Comparison of ENCODE assay signal across 33 cellular contexts in the genomic region with DNA sequence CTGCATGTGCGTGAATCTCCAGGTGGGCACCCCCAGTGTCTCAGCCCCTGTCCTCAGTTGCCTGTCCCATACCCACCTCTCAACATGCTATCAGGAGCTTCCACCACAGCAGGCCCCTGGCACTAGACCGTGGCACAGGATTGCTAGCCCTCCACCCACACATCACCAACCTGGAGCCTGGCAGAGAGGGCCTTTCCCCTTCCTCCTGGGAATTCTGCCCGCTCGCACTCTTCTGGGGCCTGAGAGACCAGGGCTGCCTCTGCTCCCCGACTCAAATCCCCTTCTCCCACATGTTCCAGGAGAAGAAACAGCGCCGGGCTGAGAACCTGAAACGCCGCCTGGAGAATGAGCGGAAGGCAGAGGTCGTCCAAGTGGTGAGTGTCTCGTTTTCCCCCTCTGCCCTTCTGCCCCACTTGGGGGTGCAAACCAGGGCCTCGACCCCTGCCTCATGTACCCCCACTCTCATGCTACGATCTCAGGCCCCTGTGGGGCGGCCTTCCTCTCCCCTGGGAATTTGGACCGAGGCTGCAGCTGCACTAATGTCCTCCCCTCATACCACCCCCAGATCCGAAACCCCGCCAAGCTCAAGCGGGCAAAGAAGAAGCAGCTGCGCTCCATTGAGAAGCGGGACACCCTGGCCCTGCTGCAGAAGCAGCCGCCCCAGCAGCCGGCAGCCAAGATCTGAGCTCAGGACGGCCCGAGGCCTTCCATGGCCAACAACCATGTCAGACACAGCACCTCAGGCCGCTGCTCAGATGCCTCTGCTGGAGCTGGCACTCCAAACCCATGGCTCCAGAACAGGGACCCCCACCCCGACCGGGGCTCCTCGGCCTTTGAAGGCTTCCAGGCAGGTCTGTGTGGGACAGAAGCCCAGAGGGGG. TPM values are rescaled to one million over a fixed set of nuclear protein-coding genes. Genes with fewer than 3 reads are reported as not detected.
"Had no signal": no experiment of that assay in that cellular context is flagged by ENCODE, and none has a peak within 500 bp of the region (broad histone marks: within the 10 kb centered on the region; RNA-seq: fewer than 3 reads in every experiment).

No MANE protein-coding gene starts in this region.

- H3K27me3 Mint-ChIP-seq: activated CD4-positive, alpha-beta T cell treated with anti-CD3 and anti-CD28 coated beads for 36 hours; activated CD8-positive, alpha-beta T cell treated with anti-CD3 and anti-CD28 coated beads for 36 hours; activated naive CD8-positive, alpha-beta T cell; activated T-cell treated with anti-CD3 and anti-CD28 coated beads, Interleukin-2, amount 50 U/mL, for 24 hours; effector memory CD8-positive, alpha-beta T cell had no signal

- H3K4me3 Mint-ChIP-seq: activated CD4-positive, alpha-beta T cell treated with anti-CD3 and anti-CD28 coated beads for 36 hours; activated CD8-positive, alpha-beta T cell treated with anti-CD3 and anti-CD28 coated beads for 36 hours; activated naive CD8-positive, alpha-beta T cell; activated T-cell treated with anti-CD3 and anti-CD28 coated beads, Interleukin-2, amount 50 U/mL, for 24 hours; activated T-cell treated with anti-CD3 and anti-CD28 coated beads, Interleukin-2, amount 50 U/mL, for 72 hours; effector memory CD8-positive, alpha-beta T cell had no signal

- H3K27me3 ChIP-seq: body of pancreas, gastrocnemius medialis, heart left ventricle had no signal

- H3K9me3 ChIP-seq: body of pancreas, esophagus muscularis mucosa, gastrocnemius medialis, heart left ventricle had no signal

- H3K27ac ChIP-seq: body of pancreas, esophagus muscularis mucosa, foreskin keratinocyte, heart left ventricle had no signal

- H3K9me3 Mint-ChIP-seq: activated CD8-positive, alpha-beta T cell treated with anti-CD3 and anti-CD28 coated beads for 36 hours; activated T-cell treated with anti-CD3 and anti-CD28 coated beads, Interleukin-2, amount 50 U/mL, for 24 hours; activated T-cell treated with anti-CD3 and anti-CD28 coated beads, Interleukin-2, amount 50 U/mL, for 72 hours; effector memory CD8-positive, alpha-beta T cell had no signal

- H3K27ac Mint-ChIP-seq: activated CD4-positive, alpha-beta T cell treated with anti-CD3 and anti-CD28 coated beads for 36 hours; activated CD8-positive, alpha-beta T cell treated with anti-CD3 and anti-CD28 coated beads for 36 hours; activated naive CD8-positive, alpha-beta T cell; activated T-cell treated with anti-CD3 and anti-CD28 coated beads, Interleukin-2, amount 50 U/mL, for 72 hours had no signal

- FAIRE-seq: colon had no signal

- ATAC-seq: activated CD4-positive, alpha-beta T cell treated with anti-CD3 and anti-CD28 coated beads for 36 hours; activated CD8-positive, alpha-beta T cell treated with anti-CD3 and anti-CD28 coated beads for 36 hours; activated T-cell treated with anti-CD3 and anti-CD28 coated beads, Interleukin-2, amount 50 U/mL, for 72 hours; body of pancreas; effector memory CD8-positive, alpha-beta T cell; foreskin keratinocyte; gastrocnemius medialis; heart left ventricle had no signal

- DNase-seq: activated CD4-positive, alpha-beta T cell treated with anti-CD3 and anti-CD28 coated beads for 36 hours; activated CD4-positive, alpha-beta T cell treated with anti-CD3 and anti-CD28 coated beads, Interleukin-2, amount 50 U/mL, for 1 hour; activated CD4-positive, alpha-beta T cell treated with anti-CD3 and anti-CD28 coated beads, Interleukin-2, amount 50 U/mL, for 48 hours; activated CD4-positive, CD25-positive, alpha-beta regulatory T cell; activated CD4-positive, CD25-positive, alpha-beta regulatory T cell treated with anti-CD3 and anti-CD28 coated beads, Interleukin-2, amount 50 U/mL, for 72 hours; activated CD8-positive, alpha-beta memory T cell treated with anti-CD3 and anti-CD28 coated beads for 24 hours; activated CD8-positive, alpha-beta memory T cell treated with anti-CD3 and anti-CD28 coated beads, Interleukin-2, amount 50 U/mL, for 4 hours; activated CD8-positive, alpha-beta T cell treated with anti-CD3 and anti-CD28 coated beads for 36 hours; activated effector memory CD4-positive, alpha-beta T cell treated with Interleukin-2 at 50 U/mL for 16 hours; activated gamma-delta T cell treated with Interleukin-2 at 50 U/mL for 16 hours; activated naive CD4-positive, alpha-beta T cell treated with anti-CD3 and anti-CD28 coated beads, Interleukin-2, amount 50 U/mL, for 16 hours; activated naive CD4-positive, alpha-beta T cell treated with Interleukin-2 at 50 U/mL for 16 hours; activated T-cell treated with anti-CD3 and anti-CD28 coated beads for 4 hours; activated T-cell treated with anti-CD3 and anti-CD28 coated beads, Interleukin-2, amount 50 U/mL, for 24 hours; activated T-cell treated with anti-CD3 and anti-CD28 coated beads, Interleukin-2, amount 50 U/mL, for 72 hours; amniotic stem cell; anterior cingulate cortex; body of pancreas; caudate nucleus; cortex of kidney; dermis blood vessel endothelial cell; effector CD4-positive, alpha-beta T cell; effector memory CD8-positive, alpha-beta T cell; erythroblast; foreskin keratinocyte; gastrocnemius medialis; glutamatergic neuron; heart left ventricle; T-helper 2 cell had no signal

- H3K4me3 ChIP-seq: body of pancreas, esophagus muscularis mucosa, gastrocnemius medialis, heart left ventricle had no signal

RNA-seq across cellular contexts. Expression of gene PTGDR2, which starts 5.9 kb away (rescaled TPM):
- total RNA-seq: dermis blood vessel endothelial cell, foreskin keratinocyte had no signal

RNA-seq across cellular contexts. Expression of gene ZP1, which starts 17.5 kb away (rescaled TPM):
- total RNA-seq: activated CD4-positive, alpha-beta T cell treated with anti-CD3 and anti-CD28 coated beads for 36 hours; activated CD8-positive, alpha-beta T cell treated with anti-CD3 and anti-CD28 coated beads for 36 hours; activated T-cell treated with anti-CD3 and anti-CD28 coated beads, Interleukin-2, amount 50 U/mL, for 72 hours; body of pancreas; dermis blood vessel endothelial cell; foreskin keratinocyte; gastrocnemius medialis; T-helper 1 cell treated with Interleukin-12 subunit alpha and Interleukin-12 subunit beta and Interleukin-4 antibody, amounts not matched to agents 30 ng/mL and 1 ng/mL, for 36 hours had no signal
- polyA plus RNA-seq: foreskin keratinocyte had no signal
